ENCODE assay signal across 27 cellular contexts in genomic region chr21:46041183-46041582, GRCh38.
"Had no signal": no experiment of that assay in that cellular context is flagged by ENCODE, and none has a peak within 500 bp of the region (broad histone marks: within the 10 kb centered on the region; RNA-seq: fewer than 3 reads in every experiment).

No MANE protein-coding gene starts in this region.

- H3K9me3 Mint-ChIP-seq: activated CD4-positive, alpha-beta memory T cell treated with anti-CD3 and anti-CD28 coated beads, Interleukin-2, amount 10 ng/mL, durations not matched to agents 7 days and 5 days; activated CD4-positive, alpha-beta T cell treated with anti-CD3 and anti-CD28 coated beads, Interleukin-2, amount 10 ng/mL, durations not matched to agents 24 days and 14 days; activated naive CD4-positive, alpha-beta T cell treated with anti-CD3 and anti-CD28 coated beads, Interleukin-2, amount 50 U/mL, for 24 hours; dendritic cell treated with granulocyte-macrophage colony-stimulating factor and Interleukin-4, amounts not matched to agents 40 ng/mL and 50 ng/mL, for 4 days; immature natural killer cell; natural killer cell; stimulated activated naive B cell treated with anti-CD40 and anti-IgM and Interleukin-4, amounts not matched to agents 10 μg/mL and 1 μg/mL and 100 μg/mL, for 72 hours had no signal

- H3K4me3 Mint-ChIP-seq: activated CD4-positive, alpha-beta memory T cell treated with anti-CD3 and anti-CD28 coated beads, Interleukin-2, amount 10 ng/mL, durations not matched to agents 7 days and 5 days; activated CD4-positive, alpha-beta T cell treated with anti-CD3 and anti-CD28 coated beads, Interleukin-2, amount 10 ng/mL, durations not matched to agents 24 days and 14 days; activated CD8-positive, alpha-beta memory T cell treated with anti-CD3 and anti-CD28 coated beads, Interleukin-2, amount 10 ng/mL, durations not matched to agents 7 days and 5 days; activated naive CD4-positive, alpha-beta T cell treated with anti-CD3 and anti-CD28 coated beads, Interleukin-2, amount 50 U/mL, for 24 hours; dendritic cell treated with granulocyte-macrophage colony-stimulating factor and Interleukin-4, amounts not matched to agents 40 ng/mL and 50 ng/mL, for 4 days; immature natural killer cell; natural killer cell; stimulated activated naive B cell treated with anti-CD40 and anti-IgM and Interleukin-4, amounts not matched to agents 10 μg/mL and 1 μg/mL and 100 μg/mL, for 72 hours; T-helper 17 cell had no signal

- H3K27me3 Mint-ChIP-seq: activated CD4-positive, alpha-beta T cell treated with anti-CD3 and anti-CD28 coated beads, Interleukin-2, amount 10 ng/mL, durations not matched to agents 24 days and 14 days; activated CD8-positive, alpha-beta memory T cell treated with anti-CD3 and anti-CD28 coated beads, Interleukin-2, amount 10 ng/mL, durations not matched to agents 7 days and 5 days; activated naive CD4-positive, alpha-beta T cell treated with anti-CD3 and anti-CD28 coated beads, Interleukin-2, amount 50 U/mL, for 24 hours; dendritic cell treated with granulocyte-macrophage colony-stimulating factor and Interleukin-4, amounts not matched to agents 40 ng/mL and 50 ng/mL, for 4 days had no signal

- H3K36me3 Mint-ChIP-seq: activated CD8-positive, alpha-beta memory T cell treated with anti-CD3 and anti-CD28 coated beads, Interleukin-2, amount 10 ng/mL, durations not matched to agents 7 days and 5 days; activated naive CD4-positive, alpha-beta T cell treated with anti-CD3 and anti-CD28 coated beads, Interleukin-2, amount 50 U/mL, for 24 hours; immature natural killer cell; natural killer cell; stimulated activated naive B cell treated with anti-CD40 and anti-IgM and Interleukin-4, amounts not matched to agents 10 μg/mL and 1 μg/mL and 100 μg/mL, for 72 hours had no signal

- ATAC-seq: activated CD8-positive, alpha-beta memory T cell treated with anti-CD3 and anti-CD28 coated beads, Interleukin-2, amount 10 ng/mL, durations not matched to agents 7 days and 5 days; body of pancreas; foreskin keratinocyte; natural killer cell; stimulated activated naive B cell treated with anti-CD40 and anti-IgM and Interleukin-4, amounts not matched to agents 10 μg/mL and 1 μg/mL and 100 μg/mL, for 72 hours; T-helper 17 cell had no signal

- H3K4me1 Mint-ChIP-seq: activated CD4-positive, alpha-beta memory T cell treated with anti-CD3 and anti-CD28 coated beads, Interleukin-2, amount 10 ng/mL, durations not matched to agents 7 days and 5 days; activated CD4-positive, alpha-beta T cell treated with anti-CD3 and anti-CD28 coated beads, Interleukin-2, amount 10 ng/mL, durations not matched to agents 24 days and 14 days; activated CD8-positive, alpha-beta memory T cell treated with anti-CD3 and anti-CD28 coated beads, Interleukin-2, amount 10 ng/mL, durations not matched to agents 7 days and 5 days; activated naive CD4-positive, alpha-beta T cell treated with anti-CD3 and anti-CD28 coated beads, Interleukin-2, amount 50 U/mL, for 24 hours; natural killer cell; stimulated activated naive B cell treated with anti-CD40 and anti-IgM and Interleukin-4, amounts not matched to agents 10 μg/mL and 1 μg/mL and 100 μg/mL, for 72 hours; T-helper 17 cell had no signal

- DNase-seq: activated CD4-positive, alpha-beta memory T cell treated with anti-CD3 and anti-CD28 coated beads, Interleukin-2, amount 10 ng/mL, durations not matched to agents 7 days and 5 days; activated CD4-positive, alpha-beta T cell treated with anti-CD3 and anti-CD28 coated beads, Interleukin-2, amount 10 ng/mL, durations not matched to agents 24 days and 14 days; activated CD4-positive, CD25-positive, alpha-beta regulatory T cell; activated CD8-positive, alpha-beta memory T cell treated with anti-CD3 and anti-CD28 coated beads, Interleukin-2, amount 10 ng/mL, durations not matched to agents 7 days and 5 days; activated gamma-delta T cell treated with Interleukin-2 at 50 U/mL for 16 hours; activated T-cell treated with anti-CD3 and anti-CD28 coated beads for 4 hours; anterior cingulate cortex; body of pancreas; caudate nucleus; effector CD4-positive, alpha-beta T cell; foreskin keratinocyte; immature natural killer cell; left ventricle myocardium inferior; midbrain; natural killer cell; nucleus accumbens; retina; sigmoid colon; stimulated activated CD4-positive, alpha-beta T cell treated with anti-CD3 and anti-CD28 coated beads, Interleukin-2, amount 100 ng/mL, for 48 hours; stimulated activated CD8-positive, alpha-beta memory T cell treated with anti-CD3 and anti-CD28 coated beads, Interleukin-4, amount 100 ng/mL, for 48 hours; stimulated activated naive B cell treated with anti-CD40 and anti-IgM and Interleukin-4, amounts not matched to agents 10 μg/mL and 1 μg/mL and 100 μg/mL, for 72 hours; SW 1271; T-helper 17 cell; upper lobe of left lung had no signal

- H3K27ac Mint-ChIP-seq: activated CD4-positive, alpha-beta memory T cell treated with anti-CD3 and anti-CD28 coated beads, Interleukin-2, amount 10 ng/mL, durations not matched to agents 7 days and 5 days; activated CD4-positive, alpha-beta T cell treated with anti-CD3 and anti-CD28 coated beads, Interleukin-2, amount 10 ng/mL, durations not matched to agents 24 days and 14 days; activated CD8-positive, alpha-beta memory T cell treated with anti-CD3 and anti-CD28 coated beads, Interleukin-2, amount 10 ng/mL, durations not matched to agents 7 days and 5 days; dendritic cell treated with granulocyte-macrophage colony-stimulating factor and Interleukin-4, amounts not matched to agents 40 ng/mL and 50 ng/mL, for 4 days; progenitor cell of endocrine pancreas; T-helper 17 cell had no signal
